In genomic region chr16:84379731-84380369, GRCh38 we compare ENCODE assay signal across 29 cellular contexts. TPM values are rescaled to one million over a fixed set of nuclear protein-coding genes. Genes with fewer than 3 reads are reported as not detected.
DNase-seq lines count a peak whose midpoint lies in the region; ATAC-seq, FAIRE-seq and TF ChIP-seq lines count a peak whose summit lies in the region.
"Had no signal": no experiment of that assay in that cellular context is flagged by ENCODE, and none has a peak within 500 bp of the region (broad histone marks: within the 10 kb centered on the region; RNA-seq: fewer than 3 reads in every experiment).

No MANE protein-coding gene starts in this region.

- no peak for TF ChIP-seq POLR2A in Peyer's patch (IDR thresholded peaks at IDR 0.05)
- no peak for TF ChIP-seq POLR2A in vagina (IDR thresholded peaks at IDR 0.05)

- H3K4me1 Mint-ChIP-seq in activated naive CD4-positive, alpha-beta T cell treated with anti-CD3 and anti-CD28 coated beads, Interleukin-2, amount 10 ng/mL, durations not matched to agents 7 days and 5 days = peaks cover 19% of the 10 kb centered on the region
- H3K4me1 Mint-ChIP-seq: naive B cell had no signal

- no peaks in the 10 kb centered on the region for H3K36me3 Mint-ChIP-seq in activated naive CD4-positive, alpha-beta T cell treated with anti-CD3 and anti-CD28 coated beads, Interleukin-2, amount 10 ng/mL, durations not matched to agents 7 days and 5 days
- H3K36me3 Mint-ChIP-seq: activated naive CD4-positive, alpha-beta T cell treated with anti-CD3 and anti-CD28 coated beads, Interleukin-2, amount 50 U/mL, for 24 hours; CD4-positive, CD25-positive, alpha-beta regulatory T cell had no signal

- peaks cover 57% of the 10 kb centered on the region for H3K27me3 Mint-ChIP-seq in activated naive CD4-positive, alpha-beta T cell treated with anti-CD3 and anti-CD28 coated beads, Interleukin-2, amount 10 ng/mL, durations not matched to agents 7 days and 5 days

- no peaks in the 10 kb centered on the region for H3K27me3 ChIP-seq in Peyer's patch
- H3K27me3 ChIP-seq in vagina = no peaks in the 10 kb centered on the region
- H3K27me3 ChIP-seq: ascending aorta, right atrium auricular region, uterus had no signal

- H3K9me3 ChIP-seq in Peyer's patch (no peaks in the 10 kb centered on the region), vagina (no peaks in the 10 kb centered on the region)
- H3K9me3 ChIP-seq: uterus had no signal

- H3K27ac ChIP-seq in Peyer's patch = no peak overlapping the region
- peak overlapping the region; percentile 23 for H3K27ac ChIP-seq in vagina
- H3K27ac ChIP-seq: ascending aorta, esophagus muscularis mucosa, gastroesophageal sphincter, right atrium auricular region, SJSA1, uterus had no signal

- H3K4me3 Mint-ChIP-seq in activated naive CD4-positive, alpha-beta T cell treated with anti-CD3 and anti-CD28 coated beads, Interleukin-2, amount 10 ng/mL, durations not matched to agents 7 days and 5 days = no peak overlapping the region
- H3K4me3 Mint-ChIP-seq: activated B cell treated with CpG ODN at 0.5 μM for 24 hours; activated CD4-positive, alpha-beta memory T cell treated with anti-CD3 and anti-CD28 coated beads, Interleukin-2, amount 10 ng/mL, durations not matched to agents 7 days and 5 days; activated naive CD4-positive, alpha-beta T cell treated with anti-CD3 and anti-CD28 coated beads, Interleukin-2, amount 50 U/mL, for 24 hours; CD4-positive, CD25-positive, alpha-beta regulatory T cell; naive B cell; T-helper 1 cell treated with Interleukin-12 subunit alpha and Interleukin-12 subunit beta and Interleukin-4 antibody, amounts not matched to agents 30 μg/mL and 1 μg/mL, for 36 hours had no signal

- intact Hi-C loops in left colon (cut with DNase I, micrococcal nuclease) = no loop called here
- intact Hi-C loops in vagina (cut with DNase I) = no loop called here

- no peak for DNase-seq in activated naive CD4-positive, alpha-beta T cell treated with anti-CD3 and anti-CD28 coated beads, Interleukin-2, amount 10 ng/mL, durations not matched to agents 7 days and 5 days
- DNase-seq in activated naive CD4-positive, alpha-beta T cell treated with anti-CD3 and anti-CD28 coated beads, Interleukin-2, amount 50 U/mL, for 16 hours = no peak
- DNase-seq in Peyer's patch = peak in 2 of 3 donors; percentile 24 to 43
- DNase-seq in left colon = peak in 1 of 2 donors; percentile 81
- DNase-seq in vagina (ENCODE audit: extremely low spot score in 2 of 2) = no peak
- DNase-seq in NCI-H2107 treated with DMSO at 0.1 percent for 48 hours (lab: John Stamatoyannopoulos, UW; ENCODE audit: unreplicated experiment) = no peak
- no peak for DNase-seq in HTR-8/SVneo (ENCODE audit: insufficient read length, low spot score)
- DNase-seq: activated B cell treated with CpG ODN at 0.5 μM for 24 hours; activated T-cell treated with anti-CD3 and anti-CD28 coated beads, Interleukin-2, amount 50 U/mL, for 1 hour; CD4-positive, CD25-positive, alpha-beta regulatory T cell; DMS53; islet precursor cell; mammary epithelial cell; naive B cell; NCI-H1048; NCI-H524 treated with DMSO at 0.1 percent for 48 hours; uterus had no signal

- ATAC-seq in left colon (peak; percentile 79), GM18511 (IDR thresholded peaks at IDR 0.05; ENCODE audit: unreplicated experiment) (no peak)
- ATAC-seq: gastroesophageal sphincter had no signal

- H3K4me3 ChIP-seq in Peyer's patch = no peak overlapping the region
- no peak overlapping the region for H3K4me3 ChIP-seq in vagina
- H3K4me3 ChIP-seq: ascending aorta, esophagus muscularis mucosa, gastroesophageal sphincter, right atrium auricular region, SJSA1, uterus had no signal

- no peaks in the 10 kb centered on the region for H3K4me1 ChIP-seq in Peyer's patch
- H3K4me1 ChIP-seq in vagina = peaks cover 16% of the 10 kb centered on the region
- H3K4me1 ChIP-seq: ascending aorta, esophagus muscularis mucosa, gastroesophageal sphincter, right atrium auricular region, SJSA1, uterus had no signal

- CTCF ChIA-PET in activated naive CD4-positive, alpha-beta T cell treated with anti-CD3 and anti-CD28 coated beads, Interleukin-2, amount 10 ng/mL, durations not matched to agents 7 days and 5 days (lab: Charles Lee) = no interaction called here

- no peak for TF ChIP-seq CTCF in Peyer's patch (IDR thresholded peaks at IDR 0.05)
- TF ChIP-seq CTCF in vagina (IDR thresholded peaks at IDR 0.05) = no peak

- FAIRE-seq in HTR-8/SVneo (lab: Jason Lieb, UNC) = no peak
- FAIRE-seq: GM19239 had no signal

- peaks cover 3% of the 10 kb centered on the region for H3K9me3 Mint-ChIP-seq in activated naive CD4-positive, alpha-beta T cell treated with anti-CD3 and anti-CD28 coated beads, Interleukin-2, amount 10 ng/mL, durations not matched to agents 7 days and 5 days
- H3K9me3 Mint-ChIP-seq: activated naive CD4-positive, alpha-beta T cell treated with anti-CD3 and anti-CD28 coated beads, Interleukin-2, amount 50 U/mL, for 24 hours had no signal

- H3K27ac Mint-ChIP-seq in activated naive CD4-positive, alpha-beta T cell treated with anti-CD3 and anti-CD28 coated beads, Interleukin-2, amount 10 ng/mL, durations not matched to agents 7 days and 5 days = peak overlapping the region; percentile 70
- H3K27ac Mint-ChIP-seq: activated B cell treated with CpG ODN at 0.5 μM for 24 hours; activated CD4-positive, alpha-beta memory T cell treated with anti-CD3 and anti-CD28 coated beads, Interleukin-2, amount 10 ng/mL, durations not matched to agents 7 days and 5 days; activated naive CD4-positive, alpha-beta T cell treated with anti-CD3 and anti-CD28 coated beads, Interleukin-2, amount 50 U/mL, for 24 hours; CD4-positive, CD25-positive, alpha-beta regulatory T cell; T-helper 1 cell treated with Interleukin-12 subunit alpha and Interleukin-12 subunit beta and Interleukin-4 antibody, amounts not matched to agents 30 μg/mL and 1 μg/mL, for 36 hours had no signal

- H3K36me3 ChIP-seq in Peyer's patch (no peaks in the 10 kb centered on the region), vagina (no peaks in the 10 kb centered on the region)
- H3K36me3 ChIP-seq: ascending aorta, esophagus muscularis mucosa, gastroesophageal sphincter, right atrium auricular region, SJSA1, uterus had no signal

RNA-seq across cellular contexts. Expression of gene ATP2C2, which starts 11.5 kb away (rescaled TPM):
- total RNA-seq in Peyer's patch (100 to 1,000 TPM in 2 of 4 donors, 10 to 100 TPM in 2; 84.2 to 148 (median 115) TPM), left colon (100 to 1,000 TPM; 188 to 253 TPM), vagina (35.1 TPM)
- total RNA-seq: activated B cell treated with CpG ODN at 0.5 μM for 24 hours; activated CD4-positive, alpha-beta memory T cell treated with anti-CD3 and anti-CD28 coated beads, Interleukin-2, amount 10 ng/mL, durations not matched to agents 7 days and 5 days; ascending aorta; CD4-positive, CD25-positive, alpha-beta regulatory T cell; H4; right atrium auricular region; SJSA1; subcutaneous adipose tissue had no signal

Comparison
In these comparisons a context has a peak if more than half of its experiments do, and no peak if none do; other contexts are left out.
1. DNase-seq: peak in Peyer's patch (2 of 3); none in activated naive CD4-positive, alpha-beta T cell treated with anti-CD3 and anti-CD28 coated beads, Interleukin-2, amount 10 ng/mL, durations not matched to agents 7 days and 5 days (single experiment), activated naive CD4-positive, alpha-beta T cell treated with anti-CD3 and anti-CD28 coated beads, Interleukin-2, amount 50 U/mL, for 16 hours (single experiment), vagina (0 of 2), NCI-H2107 treated with DMSO at 0.1 percent for 48 hours (single experiment) and HTR-8/SVneo (single experiment).